In the genomic region with DNA sequence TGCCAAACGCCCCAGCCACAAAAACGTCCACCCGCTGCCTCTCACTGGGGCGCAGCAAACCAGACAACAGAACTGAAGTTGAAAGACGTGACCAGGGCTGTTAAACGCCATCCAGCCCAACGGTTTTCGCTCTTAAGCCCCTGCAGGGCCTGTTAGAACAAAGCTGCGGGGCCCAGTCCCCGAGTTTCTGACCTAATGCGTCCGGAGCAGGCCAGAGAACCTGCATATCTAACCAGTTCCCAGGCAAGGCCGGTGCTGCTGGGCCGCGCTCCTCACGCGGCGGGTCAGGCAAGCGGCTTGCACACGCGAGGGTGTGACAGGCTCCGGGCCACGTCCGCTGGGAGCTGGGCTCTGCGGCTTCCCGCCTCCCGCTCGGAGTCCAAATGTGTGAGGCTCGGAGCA, we compare ENCODE assay signal across 27 cellular contexts.
DNase-seq lines count a peak whose midpoint lies in the region; ATAC-seq and TF ChIP-seq lines count a peak whose summit lies in the region.
"Had no signal": no experiment of that assay in that cellular context is flagged by ENCODE, and none has a peak within 500 bp of the region (broad histone marks: within the 10 kb centered on the region; RNA-seq: fewer than 3 reads in every experiment).

No MANE protein-coding gene starts in this region.

- no peaks in the 10 kb centered on the region for H3K36me3 Mint-ChIP-seq in WTC11
- H3K36me3 Mint-ChIP-seq: CD4-positive, alpha-beta memory T cell; natural killer cell treated with Interleukin-12 subunit alpha and Interleukin-12 subunit beta and Interleukin-15 and Interleukin-18, amount 100 ng/mL, for 72 hours had no signal

- no peak overlapping the region for H3K4me3 ChIP-seq in SK-N-SH (ENCODE audit: low read depth in 2 of 2, low read length in 1 of 2)
- H3K4me3 ChIP-seq in gastrocnemius medialis: no peak overlapping the region
- no peak overlapping the region for H3K4me3 ChIP-seq in mammary epithelial cell (replicated peaks in 1 of 3; ENCODE audit: insufficient read depth in 1 of 3, low read depth in 2 of 3, low read length in 3 of 3)
- H3K4me3 ChIP-seq: lung, MG63, mucosa of descending colon had no signal

- H2AFZ ChIP-seq in SK-N-SH (ENCODE audit: low read depth) (no peak overlapping the region), mammary epithelial cell (ENCODE audit: low read depth, low read length) (no peak overlapping the region)
- H2AFZ ChIP-seq: parathyroid adenoma had no signal

- intact Hi-C loops in gastrocnemius medialis (cut with DNase I; ENCODE audit: low total_unique reads): no loop called here
- intact Hi-C loops in mammary epithelial cell (cut with micrococcal nuclease): no loop called here

- dilution Hi-C loops in mammary epithelial cell (cut with HindIII; ENCODE audit: low sequenced_read_pairs): no loop called here

- peaks cover 40% of the 10 kb centered on the region for H3K4me1 Mint-ChIP-seq in WTC11
- H3K4me1 Mint-ChIP-seq: activated CD4-positive, alpha-beta T cell treated with anti-CD3 and anti-CD28 coated beads, Interleukin-2, amount 10 ng/mL, durations not matched to agents 7 days and 5 days had no signal

- H4K20me1 ChIP-seq in SK-N-SH (ENCODE audit: insufficient read depth): no peaks in the 10 kb centered on the region
- H4K20me1 ChIP-seq in mammary epithelial cell (ENCODE audit: insufficient read depth, low read length): no peaks in the 10 kb centered on the region

- H3K9me2 ChIP-seq in SK-N-SH: no peaks in the 10 kb centered on the region

- TF ChIP-seq CTCF in SK-N-SH (IDR thresholded peaks at IDR 0.05): no peak
- no peak for TF ChIP-seq CTCF in WTC11 (IDR thresholded peaks at IDR 0.05)
- TF ChIP-seq CTCF in gastrocnemius medialis (IDR thresholded peaks at IDR 0.05 in 4 of 5, conservative IDR thresholded peaks at IDR 0.05 in 1 of 5): no peak
- no peak for TF ChIP-seq CTCF in mammary epithelial cell (conservative IDR thresholded peaks at IDR 0.05 in 1 of 2, IDR thresholded peaks at IDR 0.05 in 1 of 2; ENCODE audit: extremely low read depth in 1 of 2, insufficient read depth in 1 of 2, low read depth in 1 of 2, low read length in 2 of 2)

- POLR2A ChIA-PET in SK-N-SH (lab: Yijun Ruan, JAX): interaction anchor here (1.3 kb wide), 1 partner anchor 87 kb away, joined by 3 read pairs; a partner anchor contains a TSS
- POLR2A ChIA-PET in WTC11 (lab: Charles Lee): interaction anchor here (0.7 kb wide), 1 partner anchor 204 kb away, joined by 3 read pairs; a partner anchor contains a TSS

- CTCF ChIA-PET in SK-N-SH (lab: Yijun Ruan, JAX): interaction anchor here (1.4 kb wide), 1 partner anchor 477 kb away, joined by 4 read pairs; no protein-coding TSS in a partner anchor
- CTCF ChIA-PET in WTC11 (lab: Charles Lee): interaction anchor here (0.7 to 1.5 kb wide), 3 partner anchors 25 to 147 kb away, joined by 3 to 4 read pairs (median 3); no protein-coding TSS in a partner anchor
- CTCF ChIA-PET in mammary epithelial cell (lab: Charles Lee; ENCODE audit: low non-redundant PET): no interaction called here

- no peaks in the 10 kb centered on the region for H3F3A ChIP-seq in SK-N-SH (replicated peaks; ENCODE audit: insufficient read depth)

- peaks cover 0 to 19% of the 10 kb centered on the region in 2 experiments; a peak in 2 of 4 replicates for H3K4me1 ChIP-seq in SK-N-SH (ENCODE audit: control insufficient read depth in 1 of 2, insufficient read depth in 2 of 2, low read depth in 1 of 2, low read length in 1 of 2)
- no peaks in the 10 kb centered on the region for H3K4me1 ChIP-seq in gastrocnemius medialis
- no peaks in the 10 kb centered on the region for H3K4me1 ChIP-seq in mammary epithelial cell (ENCODE audit: insufficient read depth, low read length)

- H3K79me2 ChIP-seq in SK-N-SH (ENCODE audit: insufficient read depth): no peaks in the 10 kb centered on the region
- no peaks in the 10 kb centered on the region for H3K79me2 ChIP-seq in mammary epithelial cell (ENCODE audit: insufficient read depth, low read length)
- H3K79me2 ChIP-seq: parathyroid adenoma had no signal

- in situ Hi-C loops in gastrocnemius medialis (cut with MboI; ENCODE audit: low sequenced_read_pairs in 4 of 4): loop anchor here in 1 of 4 donors (25.0 kb wide), 1 partner anchor 88 kb away; no protein-coding TSS in a partner anchor
- in situ Hi-C loops in mammary epithelial cell (cut with MboI; ENCODE audit: low sequenced_read_pairs in 2 of 2): no loop called here

- WGBS in SK-N-SH (ENCODE audit: low lambda C conversion rate): 68% methylated on average over 22 of the region's 29 CpGs
- WGBS in mammary epithelial cell (ENCODE audit: low coverage, missing lambda C conversion rate): 16% methylated on average over 29 of the region's 29 CpGs

- no peak overlapping the region for H3K4me2 ChIP-seq in SK-N-SH
- no peak overlapping the region for H3K4me2 ChIP-seq in mammary epithelial cell (ENCODE audit: insufficient read depth, low read depth, low read length)

- no peak for TF ChIP-seq RAD21 in SK-N-SH (IDR thresholded peaks at IDR 0.05; ENCODE audit: low read length)

- H3K27me3 Mint-ChIP-seq in WTC11 (ENCODE audit: low read depth): no peaks in the 10 kb centered on the region
- H3K27me3 Mint-ChIP-seq: activated CD4-positive, alpha-beta T cell treated with anti-CD3 and anti-CD28 coated beads, Interleukin-2, amount 10 ng/mL, durations not matched to agents 7 days and 5 days had no signal

- H3K9me3 Mint-ChIP-seq in WTC11: no peaks in the 10 kb centered on the region
- H3K9me3 Mint-ChIP-seq: activated CD4-positive, alpha-beta T cell treated with anti-CD3 and anti-CD28 coated beads, Interleukin-2, amount 10 ng/mL, durations not matched to agents 7 days and 5 days; natural killer cell treated with Interleukin-12 subunit alpha and Interleukin-12 subunit beta and Interleukin-15 and Interleukin-18, amount 100 ng/mL, for 72 hours had no signal

- peak; percentile 49 for DNase-seq in SK-N-SH
- peak; percentile 44 for DNase-seq in WTC11 (ENCODE audit: low spot score)
- DNase-seq in left kidney (ENCODE audit: low read depth, low spot score): peak; percentile 16
- no peak for DNase-seq in gastrocnemius medialis
- no peak for DNase-seq in NCI-H1436 (lab: John Stamatoyannopoulos, UW)
- DNase-seq in AG20443 (ENCODE audit: low spot score): no peak
- no peak for DNase-seq in mammary epithelial cell
- DNase-seq: 8988T; activated CD4-positive, alpha-beta T cell treated with anti-CD3 and anti-CD28 coated beads, Interleukin-2, amount 10 ng/mL, durations not matched to agents 7 days and 5 days; activated gamma-delta T cell treated with Interleukin-2 at 50 U/mL for 16 hours; activated T-cell treated with anti-CD3 and anti-CD28 coated beads, Interleukin-2, amount 50 U/mL, for 4 hours; CD4-positive, alpha-beta memory T cell; effector CD4-positive, alpha-beta T cell; EL; GOT3; kidney; MG63; mucosa of descending colon; NCI-H2081; OCI-M1; stimulated activated CD4-positive, alpha-beta T cell treated with anti-CD3 and anti-CD28 coated beads, Interleukin-12 subunit alpha, Interleukin-12 subunit beta, amount 100 ng/mL, for 4 hours; stimulated activated CD4-positive, alpha-beta T cell treated with anti-CD3 and anti-CD28 coated beads, Interleukin-4, amount 100 ng/mL, for 1 hour; T1000 had no signal

- no peak for TF ChIP-seq EP300 in SK-N-SH (IDR thresholded peaks at IDR 0.05; ENCODE audit: borderline replicate concordance in 1 of 2, low read depth in 1 of 2, low read length in 1 of 2)

- peak overlapping the region; percentile 60; the same call in 1 of the 2 replicates for H3K27ac Mint-ChIP-seq in WTC11
- H3K27ac Mint-ChIP-seq: activated CD4-positive, alpha-beta T cell treated with anti-CD3 and anti-CD28 coated beads, Interleukin-2, amount 10 ng/mL, durations not matched to agents 7 days and 5 days; CD4-positive, alpha-beta memory T cell; natural killer cell treated with Interleukin-12 subunit alpha and Interleukin-12 subunit beta and Interleukin-15 and Interleukin-18, amount 100 ng/mL, for 72 hours had no signal

- no peak overlapping the region for H3K4me3 Mint-ChIP-seq in WTC11
- H3K4me3 Mint-ChIP-seq: activated CD4-positive, alpha-beta T cell treated with anti-CD3 and anti-CD28 coated beads, Interleukin-2, amount 10 ng/mL, durations not matched to agents 7 days and 5 days; activated T-cell treated with anti-CD3 and anti-CD28 coated beads, Interleukin-2, amount 50 U/mL, for 4 hours; CD4-positive, alpha-beta memory T cell; natural killer cell treated with Interleukin-12 subunit alpha and Interleukin-12 subunit beta and Interleukin-15 and Interleukin-18, amount 100 ng/mL, for 72 hours had no signal

- H3K36me3 ChIP-seq in SK-N-SH (replicated peaks in 1 of 2; ENCODE audit: control insufficient read depth in 1 of 2, insufficient read depth in 2 of 2, low read length in 1 of 2): no peaks in the 10 kb centered on the region
- H3K36me3 ChIP-seq in gastrocnemius medialis: no peaks in the 10 kb centered on the region
- H3K36me3 ChIP-seq in mammary epithelial cell (ENCODE audit: insufficient read depth, low read length): no peaks in the 10 kb centered on the region
- H3K36me3 ChIP-seq: MG63 had no signal

- no peak for TF ChIP-seq POLR2A in gastrocnemius medialis (IDR thresholded peaks at IDR 0.05)

- ATAC-seq in SK-N-SH treated with all-trans-retinoic acid at 6 μM for 48 hours (no peak), WTC11 (peak; percentile 63), gastrocnemius medialis (no peak)
- ATAC-seq: activated T-cell treated with anti-CD3 and anti-CD28 coated beads, Interleukin-2, amount 50 U/mL, for 4 hours; mucosa of descending colon; natural killer cell treated with Interleukin-12 subunit alpha and Interleukin-12 subunit beta and Interleukin-15 and Interleukin-18, amount 100 ng/mL, for 72 hours had no signal

- H3K27me3 ChIP-seq in SK-N-SH (ENCODE audit: insufficient read depth) (no peaks in the 10 kb centered on the region), gastrocnemius medialis (peaks cover 0 to 8% (median 0%) of the 10 kb centered on the region in 3 donors), mammary epithelial cell (ENCODE audit: insufficient read depth, low read length) (no peaks in the 10 kb centered on the region)
- H3K27me3 ChIP-seq: MG63 had no signal

- H3K27ac ChIP-seq in SK-N-SH (ENCODE audit: low read depth in 2 of 2, low read length in 1 of 2) (no peak overlapping the region; a peak in 1 of 4 replicates), gastrocnemius medialis (no peak overlapping the region), mammary epithelial cell (ENCODE audit: insufficient read depth, low read depth, low read length) (no peak overlapping the region)
- H3K27ac ChIP-seq: parathyroid adenoma had no signal

- H3K9ac ChIP-seq in SK-N-SH (no peak overlapping the region), mammary epithelial cell (ENCODE audit: insufficient read depth, low read length) (no peak overlapping the region)
- H3K9ac ChIP-seq: parathyroid adenoma had no signal

- BruUV-seq in mammary epithelial cell (replicated peaks; lab: Mats Ljungman, UMichigan): no TSS peak

- H3K9me3 ChIP-seq in SK-N-SH: no peaks in the 10 kb centered on the region
- H3K9me3 ChIP-seq in gastrocnemius medialis: no peaks in the 10 kb centered on the region
- H3K9me3 ChIP-seq in mammary epithelial cell (replicated peaks; ENCODE audit: insufficient read depth, low read length): peaks cover 4% of the 10 kb centered on the region
- H3K9me3 ChIP-seq: MG63 had no signal

TF ChIP-seq in SK-N-SH treated with all-trans-retinoic acid at 6 μM for 48 hours, 23 proteins besides CTCF, POLR2A, EP300 and RAD21 (continues in another document):
- no peak for TF ChIP-seq ESRRG (CRISPR knock-in tag; IDR thresholded peaks at IDR 0.05)

TF ChIP-seq in WTC11, 78 proteins besides CTCF, POLR2A, EP300 and RAD21 (continues in another document):
- TF ChIP-seq TP53 (CRISPR knock-in tag; IDR thresholded peaks at IDR 0.05): no peak

Comparison
In these comparisons a context has a peak if more than half of its experiments do, and no peak if none do; other contexts are left out.
1. DNase-seq: peak in SK-N-SH (single experiment), WTC11 (single experiment) and left kidney (single experiment); none in gastrocnemius medialis (0 of 2), NCI-H1436 (single experiment), AG20443 (single experiment) and mammary epithelial cell (single experiment).